Comparison of ENCODE assay signal across 8 cellular contexts in the genomic region with DNA sequence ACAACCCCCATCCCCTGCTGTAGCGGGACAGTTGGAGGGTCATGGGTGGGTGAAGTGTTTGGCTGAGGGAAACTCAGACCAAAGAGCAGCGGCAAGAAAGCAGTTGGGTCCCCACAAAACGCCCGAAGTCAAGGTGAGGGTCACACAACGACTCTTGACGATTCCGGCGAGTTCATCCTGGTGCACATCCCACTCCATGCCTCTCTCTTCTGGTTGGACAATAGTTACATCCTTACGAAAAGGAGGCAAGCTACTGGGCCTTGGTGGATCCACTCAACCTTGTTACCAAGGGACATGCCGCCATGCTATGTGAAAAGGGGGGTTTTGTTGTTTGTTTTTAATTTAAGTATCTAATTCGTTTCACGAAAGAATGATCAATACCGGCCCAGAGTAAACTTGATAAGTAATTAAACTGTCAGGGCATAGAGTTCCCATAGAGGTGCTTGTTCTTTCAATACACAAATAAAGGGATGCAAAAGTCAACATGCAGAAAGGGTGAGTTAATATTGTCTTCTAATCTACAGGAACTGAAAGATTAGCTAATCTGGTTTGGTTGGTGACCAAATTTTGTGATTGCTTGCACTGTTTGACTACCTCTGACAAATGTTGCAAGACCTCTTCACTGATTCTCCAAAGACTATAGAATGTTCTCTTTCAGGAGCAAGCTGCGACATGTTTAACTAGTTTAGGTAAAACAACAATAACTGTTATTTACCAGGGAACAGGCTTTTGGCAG. TPM values are rescaled to one million over a fixed set of nuclear protein-coding genes. Genes with fewer than 3 reads are reported as not detected.
DNase-seq lines count a peak whose midpoint lies in the region; ATAC-seq and TF ChIP-seq lines count a peak whose summit lies in the region.

No MANE protein-coding gene starts in this region.

- H3K27me3 Mint-ChIP-seq in Caco-2 (ENCODE audit: insufficient read depth, unreplicated experiment) (no peaks in the 10 kb centered on the region), T-helper 17 cell (no peaks in the 10 kb centered on the region)
- no peaks in the 10 kb centered on the region for H3K27me3 Mint-ChIP-seq in naive thymus-derived CD4-positive, alpha-beta T cell

- H3K4me3 Mint-ChIP-seq in Caco-2 (ENCODE audit: unreplicated experiment) (peak overlapping the region; percentile 90), T-helper 17 cell (peak overlapping the region; percentile 97)
- H3K4me3 Mint-ChIP-seq in naive thymus-derived CD4-positive, alpha-beta T cell, result peak overlapping the region; percentile 92 to 98 (median 94)

- CTCF ChIA-PET in Caco-2 (lab: Charles Lee), result no interaction called here
- CTCF ChIA-PET in naive thymus-derived CD4-positive, alpha-beta T cell (lab: Charles Lee), result no interaction called here

- peak overlapping the region; percentile 97 for H3K27ac Mint-ChIP-seq in Caco-2 (ENCODE audit: unreplicated experiment)
- peak overlapping the region; percentile 97 for H3K27ac Mint-ChIP-seq in T-helper 17 cell
- H3K27ac Mint-ChIP-seq in naive thymus-derived CD4-positive, alpha-beta T cell, result peak overlapping the region; percentile 80 to 98 (median 95)

- TSS peak; percentile 66 for BruUV-seq in Caco-2 (replicated peaks; lab: Mats Ljungman, UMichigan)

- H3K9me3 Mint-ChIP-seq in Caco-2 (ENCODE audit: unreplicated experiment), result no peaks in the 10 kb centered on the region
- peaks cover 0 to 15% (median 5%) of the 10 kb centered on the region in 11 donors for H3K9me3 Mint-ChIP-seq in naive thymus-derived CD4-positive, alpha-beta T cell

- H3K27me3 ChIP-seq in Caco-2 (replicated peaks; ENCODE audit: control insufficient read depth, insufficient read depth, low read length), result no peaks in the 10 kb centered on the region
- H3K27me3 ChIP-seq in HL-60 (ENCODE audit: insufficient read depth, poor library complexity, severe bottlenecking), result no peaks in the 10 kb centered on the region
- no peaks in the 10 kb centered on the region for H3K27me3 ChIP-seq in esophagus (ENCODE audit: control insufficient read depth in 1 of 2, insufficient read depth in 2 of 2, low read length in 2 of 2)
- H3K27me3 ChIP-seq in naive thymus-derived CD4-positive, alpha-beta T cell (ENCODE audit: control insufficient read depth in 2 of 2, insufficient read depth in 2 of 2, low read length in 2 of 2), result no peaks in the 10 kb centered on the region

- H3K36me3 ChIP-seq in Caco-2 (ENCODE audit: control insufficient read depth, insufficient read depth, low read length) (peaks cover 1% of the 10 kb centered on the region; the same call in 1 of the 2 replicates), esophagus (ENCODE audit: control insufficient read depth in 2 of 2, insufficient read depth in 2 of 2, low read length in 1 of 2) (peaks cover 0 to 3% of the 10 kb centered on the region in 2 donors)
- peaks cover 0 to 17% (median 16%) of the 10 kb centered on the region in 3 experiments for H3K36me3 ChIP-seq in naive thymus-derived CD4-positive, alpha-beta T cell (ENCODE audit: control insufficient read depth in 2 of 3, insufficient read depth in 3 of 3, low read length in 3 of 3)

- H3K4me1 ChIP-seq in Caco-2, result peaks cover 13% of the 10 kb centered on the region; the same call in 1 of the 2 replicates
- H3K4me1 ChIP-seq in esophagus (ENCODE audit: control insufficient read depth in 2 of 2, insufficient read depth in 2 of 2, low read length in 1 of 2), result peaks cover 0 to 5% of the 10 kb centered on the region in 2 donors
- peaks cover 8 to 16% of the 10 kb centered on the region in 2 donors for H3K4me1 ChIP-seq in naive thymus-derived CD4-positive, alpha-beta T cell (ENCODE audit: control insufficient read depth in 2 of 2, insufficient read depth in 2 of 2, low read length in 2 of 2)

- H3K36me3 Mint-ChIP-seq in Caco-2 (ENCODE audit: insufficient read depth, unreplicated experiment) (peaks cover 34% of the 10 kb centered on the region), T-helper 17 cell (ENCODE audit: low read depth) (no peaks in the 10 kb centered on the region)
- H3K36me3 Mint-ChIP-seq in naive thymus-derived CD4-positive, alpha-beta T cell, result peaks cover 8 to 38% (median 35%) of the 10 kb centered on the region in 5 donors

- peak; percentile 3 to 47 for DNase-seq in Caco-2
- peak in 1 of 2 experiments; percentile 9 for DNase-seq in HL-60 (ENCODE audit: low read depth in 1 of 2, low spot score in 1 of 2)
- DNase-seq in T-helper 17 cell, result no peak
- peak in 2 of 9 donors; percentile 7 to 17 for DNase-seq in naive thymus-derived CD4-positive, alpha-beta T cell
- DNase-seq in stimulated activated CD4-positive, alpha-beta T cell treated with anti-CD3 and anti-CD28 coated beads, Interleukin-4, amount 100 ng/mL, for 24 hours, result no peak

- POLR2A ChIA-PET in Caco-2 (lab: Charles Lee), result interaction anchor here (0.6 to 1.3 kb wide), 2 partner anchors 169 to 171 kb away, joined by 3 to 8 read pairs; partner anchors contain the start of gene ZSWIM6
- POLR2A ChIA-PET in naive thymus-derived CD4-positive, alpha-beta T cell (lab: Charles Lee), result interaction anchor here (1.7 to 2.6 kb wide), 2 partner anchors 168 kb away, joined by 5 to 18 read pairs; partner anchors contain the start of gene ZSWIM6

- ATAC-seq in T-helper 17 cell, result no peak
- no peak for ATAC-seq in naive thymus-derived CD4-positive, alpha-beta T cell
- no peak for ATAC-seq in HG03108 (IDR thresholded peaks at IDR 0.05; ENCODE audit: unreplicated experiment)
- no peak for ATAC-seq in HG03565 (IDR thresholded peaks at IDR 0.05; ENCODE audit: unreplicated experiment)

- 17 to 20% methylated on average over 14 of the region's 14 CpGs for WGBS in esophagus, 2 donors

- peaks cover 8% of the 10 kb centered on the region for H3K4me1 Mint-ChIP-seq in Caco-2 (ENCODE audit: low read depth, unreplicated experiment)
- peaks cover 24% of the 10 kb centered on the region for H3K4me1 Mint-ChIP-seq in T-helper 17 cell
- H3K4me1 Mint-ChIP-seq in naive thymus-derived CD4-positive, alpha-beta T cell, result peaks cover 5 to 57% (median 45%) of the 10 kb centered on the region in 7 donors

- H3K27ac ChIP-seq in HL-60 (replicated peaks) (peak overlapping the region; percentile 94), esophagus (ENCODE audit: low read depth in 2 of 2, low read length in 1 of 2) (peak overlapping the region; percentile 91 to 95)
- H3K27ac ChIP-seq in naive thymus-derived CD4-positive, alpha-beta T cell (ENCODE audit: low read depth, low read length), result peak overlapping the region; percentile 77

- H3K9me3 ChIP-seq in Caco-2 (no peaks in the 10 kb centered on the region), T-helper 17 cell (ENCODE audit: control insufficient read depth, low read length, poor library complexity, severe bottlenecking) (no peaks in the 10 kb centered on the region), esophagus (ENCODE audit: control insufficient read depth in 2 of 2, insufficient read depth in 1 of 2, low read depth in 1 of 2, low read length in 1 of 2) (no peaks in the 10 kb centered on the region)
- no peaks in the 10 kb centered on the region for H3K9me3 ChIP-seq in naive thymus-derived CD4-positive, alpha-beta T cell (ENCODE audit: control insufficient read depth in 2 of 3, low read length in 3 of 3)

- intact Hi-C loops in Caco-2 (cut with micrococcal nuclease; ENCODE audit: unreplicated experiment), result loop anchor here (1.0 to 10.0 kb wide), 7 partner anchors 108 to 772 kb away; partner anchors contain the start of genes ERCC8 and NDUFAF2
- intact Hi-C loops in naive thymus-derived CD4-positive, alpha-beta T cell (cut with micrococcal nuclease), result loop anchor here (1.0 to 10.0 kb wide), 11 partner anchors 114 to 1250 kb away; partner anchors contain the start of genes ERCC8 (in 2 of the 2), IPO11 (in 2 of the 2), NDUFAF2 (in 2 of the 2) and ZSWIM6 (in 2 of the 2)

- TF ChIP-seq CTCF in Caco-2 (IDR thresholded peaks at IDR 0.05; ENCODE audit: insufficient read depth in 1 of 2, low read depth in 1 of 2, low read length in 1 of 2, severe bottlenecking in 1 of 2, unreplicated experiment in 1 of 2) (no peak), HL-60 (IDR thresholded peaks at IDR 0.05; ENCODE audit: insufficient read depth, low read length) (no peak)

- H3K4me3 ChIP-seq in Caco-2 (ENCODE audit: low read depth, low read length) (peak overlapping the region; percentile 87), HL-60 (replicated peaks; ENCODE audit: insufficient read depth, low read length) (peak overlapping the region; percentile 49), esophagus (ENCODE audit: low read depth in 1 of 2, low read length in 2 of 2) (peak overlapping the region; percentile 78 to 95)
- peak overlapping the region; percentile 87 for H3K4me3 ChIP-seq in naive thymus-derived CD4-positive, alpha-beta T cell (ENCODE audit: low read length)

RNA-seq across cellular contexts. Expression of gene SMIM15, which starts 0.7 kb away (rescaled TPM):
- total RNA-seq in Caco-2 (2022), result 57.7 and 59.7 TPM in 2 replicates
- total RNA-seq in T-helper 17 cell, result 10 to 100 TPM; 13.7 to 20.4 TPM
- polyA plus RNA-seq in esophagus, result 10 to 100 TPM; 36.1 to 37.2 TPM
- 10 to 100 TPM; 17.3 to 49.0 (median 34.0) TPM for total RNA-seq in naive thymus-derived CD4-positive, alpha-beta T cell
- polyA plus RNA-seq in naive thymus-derived CD4-positive, alpha-beta T cell, result 10 to 100 TPM; 24.3 to 25.3 TPM

Comparison
In these comparisons a context has a peak if more than half of its experiments do, and no peak if none do; other contexts are left out.
1. DNase-seq: peak in Caco-2 (2 of 2); none in T-helper 17 cell (0 of 3) and stimulated activated CD4-positive, alpha-beta T cell treated with anti-CD3 and anti-CD28 coated beads, Interleukin-4, amount 100 ng/mL, for 24 hours (single experiment).
2. Peak in every context shown above with its lines, with median percentiles within 50 percentile points of each other: H3K4me3 ChIP-seq, H3K27ac Mint-ChIP-seq, H3K4me3 Mint-ChIP-seq and H3K27ac ChIP-seq.